ENCODE assay signal across 1 cellular context in the genomic region with DNA sequence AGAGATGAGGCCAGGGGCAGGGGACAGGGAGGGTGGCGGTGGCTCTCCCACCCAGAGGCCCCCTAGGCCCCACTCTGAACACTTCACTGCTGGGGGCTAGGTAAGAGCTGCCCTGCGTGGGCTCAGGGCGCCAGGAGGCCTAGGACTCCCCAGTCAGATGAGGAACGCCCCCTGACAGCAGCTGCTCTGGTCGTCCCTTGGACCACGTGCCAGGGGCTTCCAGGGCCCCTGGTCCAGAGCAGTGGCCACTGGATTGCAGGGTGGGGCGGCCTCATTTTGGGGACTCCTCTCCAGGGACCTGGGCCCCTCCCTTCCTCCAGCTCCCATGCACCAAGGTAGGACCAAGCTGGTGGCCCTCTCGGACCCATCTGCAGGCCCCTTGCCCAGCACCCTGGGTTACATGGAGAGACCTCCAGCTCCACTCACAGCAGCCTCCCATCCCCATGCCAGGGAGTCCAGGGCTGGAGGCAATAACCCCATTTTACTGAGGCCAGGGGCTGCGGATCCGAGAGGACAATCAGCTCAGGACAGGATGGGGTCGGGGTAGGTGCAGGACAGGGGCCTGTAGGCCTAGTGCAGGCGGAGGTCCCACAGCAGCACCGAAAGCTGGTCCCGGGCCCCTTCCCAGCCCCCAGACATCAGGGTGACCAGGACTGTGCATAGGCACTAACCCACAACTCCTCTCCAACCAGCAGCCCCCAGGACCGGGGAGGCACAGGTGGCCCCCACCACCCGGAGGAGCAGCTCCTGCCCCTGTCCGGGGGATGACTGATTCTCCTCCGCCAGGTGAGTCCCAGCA.
TF ChIP-seq lines count a peak whose summit lies in the region.

No MANE protein-coding gene starts in this region.

TF ChIP-seq in GM23338, 12 proteins besides CTCF, POLR2A, EP300 and RAD21 (continued from another document):
- TF ChIP-seq, protein P1, sequence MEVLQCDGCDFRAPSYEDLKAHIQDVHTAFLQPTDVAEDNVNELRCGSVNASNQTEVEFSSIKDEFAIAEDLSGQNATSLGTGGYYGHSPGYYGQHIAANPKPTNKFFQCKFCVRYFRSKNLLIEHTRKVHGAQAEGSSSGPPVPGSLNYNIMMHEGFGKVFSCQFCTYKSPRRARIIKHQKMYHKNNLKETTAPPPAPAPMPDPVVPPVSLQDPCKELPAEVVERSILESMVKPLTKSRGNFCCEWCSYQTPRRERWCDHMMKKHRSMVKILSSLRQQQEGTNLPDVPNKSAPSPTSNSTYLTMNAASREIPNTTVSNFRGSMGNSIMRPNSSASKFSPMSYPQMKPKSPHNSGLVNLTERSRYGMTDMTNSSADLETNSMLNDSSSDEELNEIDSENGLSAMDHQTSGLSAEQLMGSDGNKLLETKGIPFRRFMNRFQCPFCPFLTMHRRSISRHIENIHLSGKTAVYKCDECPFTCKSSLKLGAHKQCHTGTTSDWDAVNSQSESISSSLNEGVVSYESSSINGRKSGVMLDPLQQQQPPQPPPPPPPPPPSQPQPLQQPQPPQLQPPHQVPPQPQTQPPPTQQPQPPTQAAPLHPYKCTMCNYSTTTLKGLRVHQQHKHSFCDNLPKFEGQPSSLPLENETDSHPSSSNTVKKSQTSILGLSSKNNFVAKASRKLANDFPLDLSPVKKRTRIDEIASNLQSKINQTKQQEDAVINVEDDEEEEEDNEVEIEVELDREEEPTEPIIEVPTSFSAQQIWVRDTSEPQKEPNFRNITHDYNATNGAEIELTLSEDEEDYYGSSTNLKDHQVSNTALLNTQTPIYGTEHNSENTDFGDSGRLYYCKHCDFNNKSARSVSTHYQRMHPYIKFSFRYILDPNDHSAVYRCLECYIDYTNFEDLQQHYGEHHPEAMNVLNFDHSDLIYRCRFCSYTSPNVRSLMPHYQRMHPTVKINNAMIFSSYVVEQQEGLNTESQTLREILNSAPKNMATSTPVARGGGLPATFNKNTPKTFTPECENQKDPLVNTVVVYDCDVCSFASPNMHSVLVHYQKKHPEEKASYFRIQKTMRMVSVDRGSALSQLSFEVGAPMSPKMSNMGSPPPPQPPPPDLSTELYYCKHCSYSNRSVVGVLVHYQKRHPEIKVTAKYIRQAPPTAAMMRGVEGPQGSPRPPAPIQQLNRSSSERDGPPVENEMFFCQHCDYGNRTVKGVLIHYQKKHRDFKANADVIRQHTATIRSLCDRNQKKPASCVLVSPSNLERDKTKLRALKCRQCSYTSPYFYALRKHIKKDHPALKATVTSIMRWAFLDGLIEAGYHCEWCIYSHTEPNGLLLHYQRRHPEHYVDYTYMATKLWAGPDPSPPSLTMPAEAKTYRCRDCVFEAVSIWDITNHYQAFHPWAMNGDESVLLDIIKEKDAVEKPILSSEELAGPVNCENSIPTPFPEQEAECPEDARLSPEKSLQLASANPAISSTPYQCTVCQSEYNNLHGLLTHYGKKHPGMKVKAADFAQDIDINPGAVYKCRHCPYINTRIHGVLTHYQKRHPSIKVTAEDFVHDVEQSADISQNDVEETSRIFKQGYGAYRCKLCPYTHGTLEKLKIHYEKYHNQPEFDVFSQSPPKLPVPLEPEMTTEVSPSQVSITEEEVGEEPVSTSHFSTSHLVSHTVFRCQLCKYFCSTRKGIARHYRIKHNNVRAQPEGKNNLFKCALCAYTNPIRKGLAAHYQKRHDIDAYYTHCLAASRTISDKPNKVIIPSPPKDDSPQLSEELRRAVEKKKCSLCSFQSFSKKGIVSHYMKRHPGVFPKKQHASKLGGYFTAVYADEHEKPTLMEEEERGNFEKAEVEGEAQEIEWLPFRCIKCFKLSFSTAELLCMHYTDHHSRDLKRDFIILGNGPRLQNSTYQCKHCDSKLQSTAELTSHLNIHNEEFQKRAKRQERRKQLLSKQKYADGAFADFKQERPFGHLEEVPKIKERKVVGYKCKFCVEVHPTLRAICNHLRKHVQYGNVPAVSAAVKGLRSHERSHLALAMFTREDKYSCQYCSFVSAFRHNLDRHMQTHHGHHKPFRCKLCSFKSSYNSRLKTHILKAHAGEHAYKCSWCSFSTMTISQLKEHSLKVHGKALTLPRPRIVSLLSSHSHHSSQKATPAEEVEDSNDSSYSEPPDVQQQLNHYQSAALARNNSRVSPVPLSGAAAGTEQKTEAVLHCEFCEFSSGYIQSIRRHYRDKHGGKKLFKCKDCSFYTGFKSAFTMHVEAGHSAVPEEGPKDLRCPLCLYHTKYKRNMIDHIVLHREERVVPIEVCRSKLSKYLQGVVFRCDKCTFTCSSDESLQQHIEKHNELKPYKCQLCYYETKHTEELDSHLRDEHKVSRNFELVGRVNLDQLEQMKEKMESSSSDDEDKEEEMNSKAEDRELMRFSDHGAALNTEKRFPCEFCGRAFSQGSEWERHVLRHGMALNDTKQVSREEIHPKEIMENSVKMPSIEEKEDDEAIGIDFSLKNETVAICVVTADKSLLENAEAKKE (CRISPR knock-in tag; IDR thresholded peaks at IDR 0.05): no peak
- TF ChIP-seq, protein P2, sequence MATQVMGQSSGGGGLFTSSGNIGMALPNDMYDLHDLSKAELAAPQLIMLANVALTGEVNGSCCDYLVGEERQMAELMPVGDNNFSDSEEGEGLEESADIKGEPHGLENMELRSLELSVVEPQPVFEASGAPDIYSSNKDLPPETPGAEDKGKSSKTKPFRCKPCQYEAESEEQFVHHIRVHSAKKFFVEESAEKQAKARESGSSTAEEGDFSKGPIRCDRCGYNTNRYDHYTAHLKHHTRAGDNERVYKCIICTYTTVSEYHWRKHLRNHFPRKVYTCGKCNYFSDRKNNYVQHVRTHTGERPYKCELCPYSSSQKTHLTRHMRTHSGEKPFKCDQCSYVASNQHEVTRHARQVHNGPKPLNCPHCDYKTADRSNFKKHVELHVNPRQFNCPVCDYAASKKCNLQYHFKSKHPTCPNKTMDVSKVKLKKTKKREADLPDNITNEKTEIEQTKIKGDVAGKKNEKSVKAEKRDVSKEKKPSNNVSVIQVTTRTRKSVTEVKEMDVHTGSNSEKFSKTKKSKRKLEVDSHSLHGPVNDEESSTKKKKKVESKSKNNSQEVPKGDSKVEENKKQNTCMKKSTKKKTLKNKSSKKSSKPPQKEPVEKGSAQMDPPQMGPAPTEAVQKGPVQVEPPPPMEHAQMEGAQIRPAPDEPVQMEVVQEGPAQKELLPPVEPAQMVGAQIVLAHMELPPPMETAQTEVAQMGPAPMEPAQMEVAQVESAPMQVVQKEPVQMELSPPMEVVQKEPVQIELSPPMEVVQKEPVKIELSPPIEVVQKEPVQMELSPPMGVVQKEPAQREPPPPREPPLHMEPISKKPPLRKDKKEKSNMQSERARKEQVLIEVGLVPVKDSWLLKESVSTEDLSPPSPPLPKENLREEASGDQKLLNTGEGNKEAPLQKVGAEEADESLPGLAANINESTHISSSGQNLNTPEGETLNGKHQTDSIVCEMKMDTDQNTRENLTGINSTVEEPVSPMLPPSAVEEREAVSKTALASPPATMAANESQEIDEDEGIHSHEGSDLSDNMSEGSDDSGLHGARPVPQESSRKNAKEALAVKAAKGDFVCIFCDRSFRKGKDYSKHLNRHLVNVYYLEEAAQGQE (IDR thresholded peaks at IDR 0.05; ENCODE audit: unreplicated experiment): no peak
- TF ChIP-seq EZH2 (IDR thresholded peaks at IDR 0.05; ENCODE audit: low read depth, unreplicated experiment): no peak
- TF ChIP-seq EZH2phosphoT487 (IDR thresholded peaks at IDR 0.05; ENCODE audit: unreplicated experiment): no peak
- no peak for TF ChIP-seq STAT1 (IDR thresholded peaks at IDR 0.05; ENCODE audit: unreplicated experiment)
